8 cellular contexts compared by ENCODE assay signal in genomic region chr6:35318200-35318844, GRCh38. TPM values are rescaled to one million over a fixed set of nuclear protein-coding genes. Genes with fewer than 3 reads are reported as not detected.
A peak's percentile ranks its signal among the peaks of the same experiment; 100 is the strongest.
DNase-seq lines count a peak whose midpoint lies in the region; ATAC-seq and TF ChIP-seq lines count a peak whose summit lies in the region.

No MANE protein-coding gene starts in this region.

- peaks cover 5% of the 10 kb centered on the region for H3K4me1 ChIP-seq in psoas muscle

- H3K4me3 Mint-ChIP-seq in activated naive CD8-positive, alpha-beta T cell treated with anti-CD3 and anti-CD28 coated beads for 36 hours: no peak overlapping the region

- H3K27ac Mint-ChIP-seq in activated naive CD8-positive, alpha-beta T cell treated with anti-CD3 and anti-CD28 coated beads for 36 hours: no peak overlapping the region

- H3K4me3 ChIP-seq in psoas muscle: peak overlapping the region; percentile 74

- ATAC-seq in psoas muscle: peak; percentile 99 to 100 (median 99)
- no peak for ATAC-seq in GM21515 (IDR thresholded peaks at IDR 0.05; ENCODE audit: unreplicated experiment)
- ATAC-seq in HG03025 (IDR thresholded peaks at IDR 0.05; ENCODE audit: low FRiP score, unreplicated experiment): no peak

- H3K9me3 ChIP-seq in psoas muscle: no peaks in the 10 kb centered on the region

- no peaks in the 10 kb centered on the region for H3K9me3 Mint-ChIP-seq in activated naive CD8-positive, alpha-beta T cell treated with anti-CD3 and anti-CD28 coated beads for 36 hours

- intact Hi-C loops in psoas muscle (cut with DNase I): no loop called here

- DNase-seq in DMS153 treated with DMSO at 0.1 percent for 48 hours (lab: John Stamatoyannopoulos, UW; ENCODE audit: unreplicated experiment) (peak; percentile 18), NCI-H187 (lab: John Stamatoyannopoulos, UW) (peak; percentile 84), astrocyte of the hippocampus (ENCODE audit: low read depth, low spot score) (peak; percentile 91), hepatic stellate cell (ENCODE audit: low spot score) (peak; percentile 94), psoas muscle (peak; percentile 80 to 91)
- no peak for DNase-seq in activated naive CD8-positive, alpha-beta T cell treated with anti-CD3 and anti-CD28 coated beads for 36 hours

- 5 to 13% (median 7%) methylated on average over 36 to 47 of the region's 47 CpGs for WGBS in psoas muscle, 3 donors

- H3K27ac ChIP-seq in psoas muscle: peak overlapping the region; percentile 53

- peaks cover 51% of the 10 kb centered on the region for H3K36me3 Mint-ChIP-seq in activated naive CD8-positive, alpha-beta T cell treated with anti-CD3 and anti-CD28 coated beads for 36 hours

- no peak for TF ChIP-seq CTCF in psoas muscle (IDR thresholded peaks at IDR 0.05)

- no peaks in the 10 kb centered on the region for H3K36me3 ChIP-seq in psoas muscle (ENCODE audit: insufficient read depth in 1 of 2, low read depth in 1 of 2)

- no peaks in the 10 kb centered on the region for H3K27me3 ChIP-seq in psoas muscle (ENCODE audit: insufficient read depth in 3 of 3, low read length in 2 of 3)

- no peaks in the 10 kb centered on the region for H3K27me3 Mint-ChIP-seq in activated naive CD8-positive, alpha-beta T cell treated with anti-CD3 and anti-CD28 coated beads for 36 hours

- H3K4me1 Mint-ChIP-seq in activated naive CD8-positive, alpha-beta T cell treated with anti-CD3 and anti-CD28 coated beads for 36 hours: peaks cover 29% of the 10 kb centered on the region

RNA-seq across cellular contexts. Expression of gene DEF6, which starts 20.7 kb away (rescaled TPM):
- total RNA-seq in psoas muscle: 1 to 10 TPM in 1 of 4 donors, under 1 TPM in 3; 0.46 to 1.6 (median 0.64) TPM
- polyA plus RNA-seq in psoas muscle: 1 to 10 TPM in 1 of 3 donors, under 1 TPM in 2; 0.43 to 1.3 (median 0.69) TPM
- total RNA-seq in activated naive CD8-positive, alpha-beta T cell treated with anti-CD3 and anti-CD28 coated beads for 36 hours: 10 to 100 TPM; 74.3 to 75.7 TPM

RNA-seq across cellular contexts. Expression of gene PPARD, which starts 24.0 kb away (rescaled TPM):
- total RNA-seq in psoas muscle: 10 to 100 TPM; 19.4 to 47.2 (median 38.4) TPM
- polyA plus RNA-seq in psoas muscle: 100 to 1,000 TPM in 1 of 3 donors, 10 to 100 TPM in 2; 13.5 to 187 (median 25.0) TPM
- 10 to 100 TPM; 17.0 to 17.8 TPM for total RNA-seq in activated naive CD8-positive, alpha-beta T cell treated with anti-CD3 and anti-CD28 coated beads for 36 hours

RNA-seq across cellular contexts. Expression of gene ZNF76, which starts 58.8 kb away (rescaled TPM):
- total RNA-seq in psoas muscle: 10 to 100 TPM; 17.9 to 25.0 (median 22.5) TPM
- 10 to 100 TPM; 22.3 to 37.3 (median 24.6) TPM for polyA plus RNA-seq in psoas muscle
- 10 to 100 TPM; 25.7 to 26.1 TPM for total RNA-seq in activated naive CD8-positive, alpha-beta T cell treated with anti-CD3 and anti-CD28 coated beads for 36 hours

Comparison
In these comparisons a context has a peak if more than half of its experiments do, and no peak if none do; other contexts are left out.
1. ATAC-seq: peak in psoas muscle (4 of 4); none in GM21515 (single experiment) and HG03025 (single experiment).
2. RNA of gene DEF6, which starts 20.7 kb away (total RNA-seq): 74.3 to 75.7 TPM in activated naive CD8-positive, alpha-beta T cell treated with anti-CD3 and anti-CD28 coated beads for 36 hours; 0.46 to 1.6 TPM in psoas muscle; every median in the first group is over 10 times any median in the second.